Comparison of ENCODE assay signal across 2 cellular contexts in the genomic region with DNA sequence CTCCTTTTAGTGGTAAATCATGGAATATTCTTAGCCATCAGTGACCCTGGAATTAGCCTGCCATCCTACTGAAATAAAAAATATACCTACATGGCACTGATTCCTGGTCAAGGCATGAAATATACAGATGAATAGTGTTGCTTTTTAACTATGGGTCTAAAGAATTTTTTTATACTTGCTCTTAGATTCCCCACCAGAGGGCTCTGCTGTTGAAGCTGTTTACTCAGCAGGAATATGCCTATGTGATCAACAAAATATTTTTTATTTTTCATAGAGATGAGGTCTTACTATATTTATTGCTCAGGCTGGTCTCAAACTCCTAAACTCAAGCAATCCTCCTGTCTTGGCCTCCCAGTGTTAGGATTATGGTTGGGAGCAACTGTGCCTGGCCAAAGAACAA.
TF ChIP-seq lines count a peak whose summit lies in the region.

No MANE protein-coding gene starts in this region.

TF ChIP-seq in liver, 16 proteins besides CTCF, POLR2A, EP300 and RAD21:
- no peak for TF ChIP-seq JUND (IDR thresholded peaks at IDR 0.05)
- TF ChIP-seq RXRA (IDR thresholded peaks at IDR 0.05): no peak
- TF ChIP-seq SP1 (IDR thresholded peaks at IDR 0.05): no peak
- no peak for TF ChIP-seq TAF1 (conservative IDR thresholded peaks at IDR 0.05)
- TF ChIP-seq, protein P1, sequence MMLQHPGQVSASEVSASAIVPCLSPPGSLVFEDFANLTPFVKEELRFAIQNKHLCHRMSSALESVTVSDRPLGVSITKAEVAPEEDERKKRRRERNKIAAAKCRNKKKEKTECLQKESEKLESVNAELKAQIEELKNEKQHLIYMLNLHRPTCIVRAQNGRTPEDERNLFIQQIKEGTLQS (IDR thresholded peaks at IDR 0.05): no peak
- TF ChIP-seq, protein P2, sequence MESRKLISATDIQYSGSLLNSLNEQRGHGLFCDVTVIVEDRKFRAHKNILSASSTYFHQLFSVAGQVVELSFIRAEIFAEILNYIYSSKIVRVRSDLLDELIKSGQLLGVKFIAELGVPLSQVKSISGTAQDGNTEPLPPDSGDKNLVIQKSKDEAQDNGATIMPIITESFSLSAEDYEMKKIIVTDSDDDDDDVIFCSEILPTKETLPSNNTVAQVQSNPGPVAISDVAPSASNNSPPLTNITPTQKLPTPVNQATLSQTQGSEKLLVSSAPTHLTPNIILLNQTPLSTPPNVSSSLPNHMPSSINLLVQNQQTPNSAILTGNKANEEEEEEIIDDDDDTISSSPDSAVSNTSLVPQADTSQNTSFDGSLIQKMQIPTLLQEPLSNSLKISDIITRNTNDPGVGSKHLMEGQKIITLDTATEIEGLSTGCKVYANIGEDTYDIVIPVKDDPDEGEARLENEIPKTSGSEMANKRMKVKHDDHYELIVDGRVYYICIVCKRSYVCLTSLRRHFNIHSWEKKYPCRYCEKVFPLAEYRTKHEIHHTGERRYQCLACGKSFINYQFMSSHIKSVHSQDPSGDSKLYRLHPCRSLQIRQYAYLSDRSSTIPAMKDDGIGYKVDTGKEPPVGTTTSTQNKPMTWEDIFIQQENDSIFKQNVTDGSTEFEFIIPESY (IDR thresholded peaks at IDR 0.05): no peak
- no peak for TF ChIP-seq NR2F2 (IDR thresholded peaks at IDR 0.05)
- TF ChIP-seq FOXA1 (IDR thresholded peaks at IDR 0.05): no peak
- no peak for TF ChIP-seq GABPA (IDR thresholded peaks at IDR 0.05 in 1 of 2, conservative IDR thresholded peaks at IDR 0.05 in 1 of 2)
- TF ChIP-seq HNF4A (conservative IDR thresholded peaks at IDR 0.05): no peak
- TF ChIP-seq EGR1 (IDR thresholded peaks at IDR 0.05; ENCODE audit: low read depth in 2 of 2): no peak
- TF ChIP-seq YY1 (IDR thresholded peaks at IDR 0.05): no peak
- TF ChIP-seq, protein P3, sequence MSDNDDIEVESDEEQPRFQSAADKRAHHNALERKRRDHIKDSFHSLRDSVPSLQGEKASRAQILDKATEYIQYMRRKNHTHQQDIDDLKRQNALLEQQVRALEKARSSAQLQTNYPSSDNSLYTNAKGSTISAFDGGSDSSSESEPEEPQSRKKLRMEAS (IDR thresholded peaks at IDR 0.05): no peak
- TF ChIP-seq FOXA2 (IDR thresholded peaks at IDR 0.05): no peak
- no peak for TF ChIP-seq HNF4G (IDR thresholded peaks at IDR 0.05)
- TF ChIP-seq, protein P4, sequence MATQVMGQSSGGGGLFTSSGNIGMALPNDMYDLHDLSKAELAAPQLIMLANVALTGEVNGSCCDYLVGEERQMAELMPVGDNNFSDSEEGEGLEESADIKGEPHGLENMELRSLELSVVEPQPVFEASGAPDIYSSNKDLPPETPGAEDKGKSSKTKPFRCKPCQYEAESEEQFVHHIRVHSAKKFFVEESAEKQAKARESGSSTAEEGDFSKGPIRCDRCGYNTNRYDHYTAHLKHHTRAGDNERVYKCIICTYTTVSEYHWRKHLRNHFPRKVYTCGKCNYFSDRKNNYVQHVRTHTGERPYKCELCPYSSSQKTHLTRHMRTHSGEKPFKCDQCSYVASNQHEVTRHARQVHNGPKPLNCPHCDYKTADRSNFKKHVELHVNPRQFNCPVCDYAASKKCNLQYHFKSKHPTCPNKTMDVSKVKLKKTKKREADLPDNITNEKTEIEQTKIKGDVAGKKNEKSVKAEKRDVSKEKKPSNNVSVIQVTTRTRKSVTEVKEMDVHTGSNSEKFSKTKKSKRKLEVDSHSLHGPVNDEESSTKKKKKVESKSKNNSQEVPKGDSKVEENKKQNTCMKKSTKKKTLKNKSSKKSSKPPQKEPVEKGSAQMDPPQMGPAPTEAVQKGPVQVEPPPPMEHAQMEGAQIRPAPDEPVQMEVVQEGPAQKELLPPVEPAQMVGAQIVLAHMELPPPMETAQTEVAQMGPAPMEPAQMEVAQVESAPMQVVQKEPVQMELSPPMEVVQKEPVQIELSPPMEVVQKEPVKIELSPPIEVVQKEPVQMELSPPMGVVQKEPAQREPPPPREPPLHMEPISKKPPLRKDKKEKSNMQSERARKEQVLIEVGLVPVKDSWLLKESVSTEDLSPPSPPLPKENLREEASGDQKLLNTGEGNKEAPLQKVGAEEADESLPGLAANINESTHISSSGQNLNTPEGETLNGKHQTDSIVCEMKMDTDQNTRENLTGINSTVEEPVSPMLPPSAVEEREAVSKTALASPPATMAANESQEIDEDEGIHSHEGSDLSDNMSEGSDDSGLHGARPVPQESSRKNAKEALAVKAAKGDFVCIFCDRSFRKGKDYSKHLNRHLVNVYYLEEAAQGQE (IDR thresholded peaks at IDR 0.05): no peak

TF ChIP-seq in HepG2, 621 proteins besides CTCF, POLR2A, EP300 and RAD21:
- no peak for TF ChIP-seq SOX5 (CRISPR knock-in tag; IDR thresholded peaks at IDR 0.05; ENCODE audit: borderline replicate concordance)
- TF ChIP-seq, protein P5, sequence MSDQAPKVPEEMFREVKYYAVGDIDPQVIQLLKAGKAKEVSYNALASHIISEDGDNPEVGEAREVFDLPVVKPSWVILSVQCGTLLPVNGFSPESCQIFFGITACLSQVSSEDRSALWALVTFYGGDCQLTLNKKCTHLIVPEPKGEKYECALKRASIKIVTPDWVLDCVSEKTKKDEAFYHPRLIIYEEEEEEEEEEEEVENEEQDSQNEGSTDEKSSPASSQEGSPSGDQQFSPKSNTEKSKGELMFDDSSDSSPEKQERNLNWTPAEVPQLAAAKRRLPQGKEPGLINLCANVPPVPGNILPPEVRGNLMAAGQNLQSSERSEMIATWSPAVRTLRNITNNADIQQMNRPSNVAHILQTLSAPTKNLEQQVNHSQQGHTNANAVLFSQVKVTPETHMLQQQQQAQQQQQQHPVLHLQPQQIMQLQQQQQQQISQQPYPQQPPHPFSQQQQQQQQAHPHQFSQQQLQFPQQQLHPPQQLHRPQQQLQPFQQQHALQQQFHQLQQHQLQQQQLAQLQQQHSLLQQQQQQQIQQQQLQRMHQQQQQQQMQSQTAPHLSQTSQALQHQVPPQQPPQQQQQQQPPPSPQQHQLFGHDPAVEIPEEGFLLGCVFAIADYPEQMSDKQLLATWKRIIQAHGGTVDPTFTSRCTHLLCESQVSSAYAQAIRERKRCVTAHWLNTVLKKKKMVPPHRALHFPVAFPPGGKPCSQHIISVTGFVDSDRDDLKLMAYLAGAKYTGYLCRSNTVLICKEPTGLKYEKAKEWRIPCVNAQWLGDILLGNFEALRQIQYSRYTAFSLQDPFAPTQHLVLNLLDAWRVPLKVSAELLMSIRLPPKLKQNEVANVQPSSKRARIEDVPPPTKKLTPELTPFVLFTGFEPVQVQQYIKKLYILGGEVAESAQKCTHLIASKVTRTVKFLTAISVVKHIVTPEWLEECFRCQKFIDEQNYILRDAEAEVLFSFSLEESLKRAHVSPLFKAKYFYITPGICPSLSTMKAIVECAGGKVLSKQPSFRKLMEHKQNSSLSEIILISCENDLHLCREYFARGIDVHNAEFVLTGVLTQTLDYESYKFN (CRISPR knock-in tag; conservative IDR thresholded peaks at IDR 0.05): no peak
